8 cellular contexts compared by ENCODE assay signal in genomic region chr12:111438501-111438900, GRCh38. TPM values are rescaled to one million over a fixed set of nuclear protein-coding genes. Genes with fewer than 3 reads are reported as not detected.
DNase-seq lines count a peak whose midpoint lies in the region; ATAC-seq, FAIRE-seq and TF ChIP-seq lines count a peak whose summit lies in the region.

No MANE protein-coding gene starts in this region.

- intact Hi-C loops in left ventricle myocardium inferior (cut with micrococcal nuclease), result no loop called here

- H3K36me3 ChIP-seq in left ventricle myocardium inferior, result peaks cover 6% of the 10 kb centered on the region

- H3K4me1 ChIP-seq in left ventricle myocardium inferior, result peaks cover 100% of the 10 kb centered on the region

- H3K4me3 ChIP-seq in left ventricle myocardium inferior, result no peak overlapping the region

- ATAC-seq in GM18858 (IDR thresholded peaks at IDR 0.05; ENCODE audit: unreplicated experiment) (no peak), GM21737 (IDR thresholded peaks at IDR 0.05; ENCODE audit: unreplicated experiment) (no peak)

- FAIRE-seq in GM18507 (lab: Jason Lieb, UNC), result peak; percentile 33

- TF ChIP-seq CTCF in left ventricle myocardium inferior (IDR thresholded peaks at IDR 0.05; ENCODE audit: borderline replicate concordance), result no peak

- no peaks in the 10 kb centered on the region for H3K27me3 ChIP-seq in left ventricle myocardium inferior (ENCODE audit: low read depth)

- peak overlapping the region; percentile 97 for H3K27ac ChIP-seq in left ventricle myocardium inferior (replicated peaks)

- no peak for DNase-seq in GM18507 (ENCODE audit: extremely low spot score, insufficient read length, low read depth)
- peak; percentile 76 for DNase-seq in NOMO-1 treated with DMSO at 0.1 percent for 48 hours (lab: John Stamatoyannopoulos, UW; ENCODE audit: unreplicated experiment)
- peak; percentile 81 for DNase-seq in activated effector memory CD4-positive, alpha-beta T cell treated with anti-CD3 and anti-CD28 coated beads, Interleukin-2, amount 50 U/mL, for 16 hours
- no peak for DNase-seq in left ventricle myocardium inferior
- peak; percentile 63 for DNase-seq in stimulated activated CD8-positive, alpha-beta memory T cell treated with anti-CD3 and anti-CD28 coated beads, Interleukin-4, amount 100 ng/mL, for 24 hours (ENCODE audit: low read depth)
- DNase-seq in occipital lobe (lab: John Stamatoyannopoulos, UW), result no peak

- H3K9me3 ChIP-seq in left ventricle myocardium inferior (replicated peaks), result no peaks in the 10 kb centered on the region

RNA-seq across cellular contexts. Expression of gene SH2B3, which starts 32.8 kb away (rescaled TPM):
- total RNA-seq in left ventricle myocardium inferior (50.5 TPM), occipital lobe (5.1 TPM)

Comparison
In these comparisons a context has a peak if more than half of its experiments do, and no peak if none do; other contexts are left out.
1. DNase-seq: peak in NOMO-1 treated with DMSO at 0.1 percent for 48 hours (single experiment), activated effector memory CD4-positive, alpha-beta T cell treated with anti-CD3 and anti-CD28 coated beads, Interleukin-2, amount 50 U/mL, for 16 hours (single experiment) and stimulated activated CD8-positive, alpha-beta memory T cell treated with anti-CD3 and anti-CD28 coated beads, Interleukin-4, amount 100 ng/mL, for 24 hours (single experiment); none in GM18507 (single experiment), left ventricle myocardium inferior (single experiment) and occipital lobe (single experiment).